In genomic region chr13:89227356-89227755, GRCh38 we compare ENCODE assay signal across 18 cellular contexts.
"Had no signal": no experiment of that assay in that cellular context is flagged by ENCODE, and none has a peak within 500 bp of the region (broad histone marks: within the 10 kb centered on the region; RNA-seq: fewer than 3 reads in every experiment).

No MANE protein-coding gene starts in this region.

- H3K36me3 ChIP-seq: colonic mucosa, esophagus squamous epithelium, gastrocnemius medialis, heart left ventricle, ovary, stomach, upper lobe of left lung had no signal

- ATAC-seq: gastrocnemius medialis, heart left ventricle, sciatic nerve, WTC11 had no signal

- H3K4me3 ChIP-seq: colonic mucosa, esophagus squamous epithelium, gastrocnemius medialis, heart left ventricle, ovary, stomach, testis, upper lobe of left lung had no signal

- H3K27me3 ChIP-seq: colonic mucosa, esophagus squamous epithelium, gastrocnemius medialis, heart left ventricle, ovary, stomach, testis, upper lobe of left lung had no signal

- H3K27ac ChIP-seq: colonic mucosa, esophagus squamous epithelium, gastrocnemius medialis, heart left ventricle, ovary, stomach, testis, upper lobe of left lung had no signal

- DNase-seq: activated CD4-positive, alpha-beta memory T cell treated with anti-CD3 and anti-CD28 coated beads, Interleukin-2, amount 10 ng/mL, durations not matched to agents 7 days and 5 days; activated CD4-positive, alpha-beta T cell treated with anti-CD3 and anti-CD28 coated beads for 4 hours; activated naive CD4-positive, alpha-beta T cell treated with anti-CD3 and anti-CD28 coated beads, Interleukin-2, amount 10 ng/mL, durations not matched to agents 7 days and 5 days; activated T-cell treated with anti-CD3 and anti-CD28 coated beads, Interleukin-2, amount 50 U/mL, for 24 hours; caudate nucleus; colonic mucosa; esophagus squamous epithelium; gastrocnemius medialis; heart left ventricle; immature natural killer cell; ovary; stimulated activated CD4-positive, alpha-beta T cell treated with anti-CD3 and anti-CD28 coated beads, Interleukin-1b, Interleukin-23, amount 100 ng/mL, for 48 hours; stomach; T-helper 2 cell; testis; upper lobe of left lung had no signal

- H3K9me3 ChIP-seq: colonic mucosa, gastrocnemius medialis, ovary, testis had no signal

- H3K4me1 ChIP-seq: colonic mucosa, esophagus squamous epithelium, gastrocnemius medialis, heart left ventricle, stomach, testis, upper lobe of left lung had no signal
